17 cellular contexts compared by ENCODE assay signal in genomic region chr19:48342841-48343540, GRCh38. TPM values are rescaled to one million over a fixed set of nuclear protein-coding genes. Genes with fewer than 3 reads are reported as not detected.
DNase-seq lines count a peak whose midpoint lies in the region; ATAC-seq lines count a peak whose summit lies in the region.
"Had no signal": no experiment of that assay in that cellular context is flagged by ENCODE, and none has a peak within 500 bp of the region (broad histone marks: within the 10 kb centered on the region; RNA-seq: fewer than 3 reads in every experiment).

No MANE protein-coding gene starts in this region.

- H3K27me3 ChIP-seq in H7 (ENCODE audit: control insufficient read depth, insufficient read depth, low read length), result no peaks in the 10 kb centered on the region
- H3K27me3 ChIP-seq: gastroesophageal sphincter had no signal

- ATAC-seq in GM21619 (IDR thresholded peaks at IDR 0.05; ENCODE audit: unreplicated experiment), result no peak
- ATAC-seq: activated T-cell treated with anti-CD3 and anti-CD28 coated beads, Interleukin-2, amount 50 U/mL, for 4 hours; gastroesophageal sphincter; GM12878; natural killer cell treated with Interleukin-12 subunit alpha and Interleukin-12 subunit beta and Interleukin-15 and Interleukin-18, amount 100 ng/mL, for 72 hours; psoas muscle had no signal

- DNase-seq in H7 (peak; percentile 37), RKO (ENCODE audit: low spot score) (peak; percentile 35), iris pigment epithelial cell (ENCODE audit: low read depth) (peak; percentile 85), AG20443 (ENCODE audit: low spot score) (no peak), activated gamma-delta T cell treated with Interleukin-2 at 50 U/mL for 16 hours (no peak)
- DNase-seq: activated naive CD8-positive, alpha-beta T cell treated with anti-CD3 and anti-CD28 coated beads, Interleukin-2, amount 10 ng/mL, durations not matched to agents 7 days and 5 days; activated T-cell treated with anti-CD3 and anti-CD28 coated beads, Interleukin-2, amount 50 U/mL, for 4 hours; KG1; NCI-H446; psoas muscle; T1000 had no signal

- H3K4me3 ChIP-seq in H7 (ENCODE audit: insufficient read depth, low read depth, low read length), result no peak overlapping the region
- H3K4me3 ChIP-seq: gastroesophageal sphincter, GM12878, psoas muscle had no signal

- no peaks in the 10 kb centered on the region for H3K36me3 ChIP-seq in H7 (replicated peaks; ENCODE audit: control insufficient read depth, insufficient read depth, low read length)

RNA-seq across cellular contexts. Expression of gene EMP3, which starts 17.6 kb away (rescaled TPM):
- 29.9 and 57.5 TPM in 2 replicates for total RNA-seq in H7 (2014; rRNA removed; shearing (Covaris generic))

RNA-seq across cellular contexts. Expression of gene TMEM143, which starts 20.7 kb away (rescaled TPM):
- total RNA-seq in H7 (2014; rRNA removed; shearing (Covaris generic)), result 11.5 and 17.4 TPM in 2 replicates

RNA-seq across cellular contexts. Expression of gene SYNGR4, which starts 21.2 kb away (rescaled TPM):
- total RNA-seq in H7 (2014; rRNA removed; shearing (Covaris generic)), result not detected in 2 replicates
- total RNA-seq: activated T-cell treated with anti-CD3 and anti-CD28 coated beads, Interleukin-2, amount 50 U/mL, for 4 hours; gastroesophageal sphincter; lung microvascular endothelial cell; psoas muscle; SK-MEL-5 had no signal

RNA-seq across cellular contexts. Expression of gene KDELR1, which starts 48.4 kb away (rescaled TPM):
- total RNA-seq in H7 (2014; rRNA removed; shearing (Covaris generic)), result 110 and 111 TPM in 2 replicates

RNA-seq across cellular contexts. Expression of gene GRIN2D, which starts 50.5 kb away (rescaled TPM):
- 4.4 and 4.8 TPM in 2 replicates for total RNA-seq in H7 (2014; rRNA removed; shearing (Covaris generic))
- total RNA-seq: SK-MEL-5 had no signal

Comparison
In these comparisons a context has a peak if more than half of its experiments do, and no peak if none do; other contexts are left out.
1. DNase-seq: peak in H7 (single experiment), RKO (single experiment) and iris pigment epithelial cell (single experiment); none in AG20443 (single experiment) and activated gamma-delta T cell treated with Interleukin-2 at 50 U/mL for 16 hours (single experiment).